8 cellular contexts compared by ENCODE assay signal in the genomic region with DNA sequence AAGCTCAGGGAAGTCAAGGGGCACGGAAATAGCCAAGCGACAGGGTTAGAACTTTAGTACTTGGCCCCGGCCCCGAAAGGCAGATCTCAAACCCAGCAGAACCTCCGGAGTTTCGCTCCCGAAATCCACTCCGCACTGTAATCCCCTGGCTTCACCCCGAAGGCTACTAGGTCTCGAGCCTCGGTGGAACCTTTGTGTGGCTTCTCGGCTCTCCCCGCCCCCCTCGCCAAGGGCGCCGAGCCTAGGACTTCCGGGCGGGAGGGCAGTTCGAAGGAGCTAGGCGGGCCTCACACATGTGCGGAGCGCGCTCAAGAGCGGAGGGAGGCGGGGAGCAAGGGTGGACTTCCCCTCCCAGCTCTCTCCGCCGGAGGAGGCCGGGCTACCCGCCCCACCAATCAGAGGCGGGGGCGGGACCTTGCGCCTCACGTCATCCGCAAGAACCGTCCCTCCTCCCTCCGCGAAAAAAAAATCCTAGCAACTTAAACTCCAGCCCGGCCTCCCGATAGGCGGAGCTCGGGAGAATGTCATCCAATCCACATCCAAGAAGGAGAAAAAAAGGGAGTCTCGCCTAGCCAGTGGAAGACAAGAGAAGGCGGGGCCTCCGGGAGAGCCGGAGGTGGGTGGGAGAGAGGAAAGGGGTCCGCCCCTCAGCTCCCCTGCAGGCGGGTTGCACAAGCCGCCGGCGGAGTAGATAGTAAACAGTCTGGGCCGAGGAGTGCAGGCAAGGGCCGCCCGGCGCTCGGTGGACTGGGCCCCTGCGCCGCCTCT. TPM values are rescaled to one million over a fixed set of nuclear protein-coding genes. Genes with fewer than 3 reads are reported as not detected.
DNase-seq lines count a peak whose midpoint lies in the region; ATAC-seq and TF ChIP-seq lines count a peak whose summit lies in the region.

No MANE protein-coding gene starts in this region.

- H3K27me3 ChIP-seq in fibroblast of lung (ENCODE audit: control insufficient read depth, insufficient read depth, low read length): no peaks in the 10 kb centered on the region

- peak overlapping the region; percentile 47 for H2AFZ ChIP-seq in fibroblast of lung (ENCODE audit: low read length)

- ATAC-seq in naive B cell (ENCODE audit: low read depth in 2 of 2): peak; percentile 33 to 40
- ATAC-seq in stimulated activated effector memory CD8-positive, alpha-beta T cell treated with anti-CD3 and anti-CD28 coated beads, Interleukin-12 subunit alpha, Interleukin-12 subunit beta, amount 100 ng/mL, for 72 hours: peak; percentile 63

- H3K9me3 ChIP-seq in fibroblast of lung (ENCODE audit: control insufficient read depth, insufficient read depth, low read depth, low read length): no peaks in the 10 kb centered on the region

- peak overlapping the region; percentile 100 for H3K27ac Mint-ChIP-seq in activated T-helper 2 cell treated with anti-CD3 and anti-CD28 coated beads, Interferon-gamma antibody, Interleukin-2, Interleukin-4, amounts not matched to agents 10 μg/mL and 5 μg/mL and 100 μg/mL, durations not matched to agents 14 hours and 24 hours and 36 hours
- peak overlapping the region; percentile 96 to 99 (median 99) for H3K27ac Mint-ChIP-seq in naive B cell
- peak overlapping the region; percentile 97 for H3K27ac Mint-ChIP-seq in stimulated activated effector memory CD8-positive, alpha-beta T cell treated with anti-CD3 and anti-CD28 coated beads, Interleukin-12 subunit alpha, Interleukin-12 subunit beta, amount 100 ng/mL, for 72 hours

- H3K79me2 ChIP-seq in fibroblast of lung (ENCODE audit: control insufficient read depth, insufficient read depth, low read length): peaks cover 23% of the 10 kb centered on the region

- no peaks in the 10 kb centered on the region for H3K36me3 ChIP-seq in fibroblast of lung (ENCODE audit: control insufficient read depth, insufficient read depth, low read length)

- peaks cover 26% of the 10 kb centered on the region for H3K4me1 Mint-ChIP-seq in activated T-helper 2 cell treated with anti-CD3 and anti-CD28 coated beads, Interferon-gamma antibody, Interleukin-2, Interleukin-4, amounts not matched to agents 10 μg/mL and 5 μg/mL and 100 μg/mL, durations not matched to agents 14 hours and 24 hours and 36 hours (ENCODE audit: low read depth)
- peaks cover 35 to 50% (median 44%) of the 10 kb centered on the region in 3 donors for H3K4me1 Mint-ChIP-seq in naive B cell
- peaks cover 35% of the 10 kb centered on the region for H3K4me1 Mint-ChIP-seq in stimulated activated effector memory CD8-positive, alpha-beta T cell treated with anti-CD3 and anti-CD28 coated beads, Interleukin-12 subunit alpha, Interleukin-12 subunit beta, amount 100 ng/mL, for 72 hours

- peak; percentile 100 for DNase-seq in EL
- peak; percentile 92 for DNase-seq in GOT3 (lab: John Stamatoyannopoulos, UW)
- DNase-seq in LNCaP clone FGC (ENCODE audit: low read depth): peak; percentile 100
- peak; percentile 100 for DNase-seq in RPMI8226
- peak; percentile 97 for DNase-seq in activated T-helper 2 cell treated with anti-CD3 and anti-CD28 coated beads, Interferon-gamma antibody, Interleukin-2, Interleukin-4, amounts not matched to agents 10 μg/mL and 5 μg/mL and 100 μg/mL, durations not matched to agents 14 hours and 24 hours and 36 hours (ENCODE audit: low spot score)
- peak; percentile 100 for DNase-seq in fibroblast of lung (ENCODE audit: low read depth in 2 of 2)
- DNase-seq in naive B cell: peak; percentile 98
- DNase-seq in stimulated activated effector memory CD8-positive, alpha-beta T cell treated with anti-CD3 and anti-CD28 coated beads, Interleukin-12 subunit alpha, Interleukin-12 subunit beta, amount 100 ng/mL, for 72 hours (ENCODE audit: low spot score in 2 of 2): peak; percentile 88 to 96

- intact Hi-C loops in activated T-helper 2 cell treated with anti-CD3 and anti-CD28 coated beads, Interferon-gamma antibody, Interleukin-2, Interleukin-4, amounts not matched to agents 10 μg/mL and 5 μg/mL and 100 μg/mL, durations not matched to agents 14 hours and 24 hours and 36 hours (cut with micrococcal nuclease): loop anchor here (1.0 to 10.0 kb wide), 9 partner anchors 37 to 989 kb away; a partner anchor contains a TSS

- no peak for TF ChIP-seq CTCF in LNCaP clone FGC (IDR thresholded peaks at IDR 0.05; ENCODE audit: control insufficient read depth, extremely low read depth, insufficient read depth)
- TF ChIP-seq CTCF in fibroblast of lung (conservative IDR thresholded peaks at IDR 0.05 in 1 of 2, IDR thresholded peaks at IDR 0.05 in 1 of 2; ENCODE audit: low read depth in 1 of 2, low read length in 2 of 2): no peak

- peak overlapping the region; percentile 85 for H3K27ac ChIP-seq in fibroblast of lung (ENCODE audit: insufficient read depth, low read length)

- H4K20me1 ChIP-seq in fibroblast of lung (ENCODE audit: control insufficient read depth, extremely low read depth, insufficient read depth, low read length): no peaks in the 10 kb centered on the region

- no peaks in the 10 kb centered on the region for H3K27me3 Mint-ChIP-seq in activated T-helper 2 cell treated with anti-CD3 and anti-CD28 coated beads, Interferon-gamma antibody, Interleukin-2, Interleukin-4, amounts not matched to agents 10 μg/mL and 5 μg/mL and 100 μg/mL, durations not matched to agents 14 hours and 24 hours and 36 hours (ENCODE audit: low read depth)
- no peaks in the 10 kb centered on the region for H3K27me3 Mint-ChIP-seq in naive B cell

- no peaks in the 10 kb centered on the region for H3K9me3 Mint-ChIP-seq in activated T-helper 2 cell treated with anti-CD3 and anti-CD28 coated beads, Interferon-gamma antibody, Interleukin-2, Interleukin-4, amounts not matched to agents 10 μg/mL and 5 μg/mL and 100 μg/mL, durations not matched to agents 14 hours and 24 hours and 36 hours
- H3K9me3 Mint-ChIP-seq in naive B cell: no peaks in the 10 kb centered on the region
- no peaks in the 10 kb centered on the region for H3K9me3 Mint-ChIP-seq in stimulated activated effector memory CD8-positive, alpha-beta T cell treated with anti-CD3 and anti-CD28 coated beads, Interleukin-12 subunit alpha, Interleukin-12 subunit beta, amount 100 ng/mL, for 72 hours

- peak overlapping the region; percentile 81 for H3K9ac ChIP-seq in fibroblast of lung (ENCODE audit: insufficient read depth, low read length)

- H3K4me2 ChIP-seq in fibroblast of lung (ENCODE audit: extremely low read depth, insufficient read depth, low read length): peak overlapping the region; percentile 99

- H3K36me3 Mint-ChIP-seq in activated T-helper 2 cell treated with anti-CD3 and anti-CD28 coated beads, Interferon-gamma antibody, Interleukin-2, Interleukin-4, amounts not matched to agents 10 μg/mL and 5 μg/mL and 100 μg/mL, durations not matched to agents 14 hours and 24 hours and 36 hours (ENCODE audit: low read depth): no peaks in the 10 kb centered on the region
- no peaks in the 10 kb centered on the region for H3K36me3 Mint-ChIP-seq in naive B cell
- peaks cover 40% of the 10 kb centered on the region for H3K36me3 Mint-ChIP-seq in stimulated activated effector memory CD8-positive, alpha-beta T cell treated with anti-CD3 and anti-CD28 coated beads, Interleukin-12 subunit alpha, Interleukin-12 subunit beta, amount 100 ng/mL, for 72 hours

- H3K4me3 Mint-ChIP-seq in activated T-helper 2 cell treated with anti-CD3 and anti-CD28 coated beads, Interferon-gamma antibody, Interleukin-2, Interleukin-4, amounts not matched to agents 10 μg/mL and 5 μg/mL and 100 μg/mL, durations not matched to agents 14 hours and 24 hours and 36 hours (ENCODE audit: low read depth): peak overlapping the region; percentile 97
- H3K4me3 Mint-ChIP-seq in naive B cell: peak overlapping the region; percentile 94 to 99 (median 97)
- peak overlapping the region; percentile 98 for H3K4me3 Mint-ChIP-seq in stimulated activated effector memory CD8-positive, alpha-beta T cell treated with anti-CD3 and anti-CD28 coated beads, Interleukin-12 subunit alpha, Interleukin-12 subunit beta, amount 100 ng/mL, for 72 hours

- H3K4me3 ChIP-seq in LNCaP clone FGC (ENCODE audit: low read depth, low read length): peak overlapping the region; percentile 93
- peak overlapping the region; percentile 76 to 94 (median 80) for H3K4me3 ChIP-seq in fibroblast of lung (replicated peaks in 1 of 4; ENCODE audit: control extremely low read depth in 1 of 4, insufficient read depth in 1 of 4, low read depth in 3 of 4, low read length in 4 of 4)

- peaks cover 9% of the 10 kb centered on the region for H3K4me1 ChIP-seq in fibroblast of lung (ENCODE audit: control insufficient read depth, extremely low read depth, insufficient read depth, low read length)

RNA-seq across cellular contexts. Expression of a gene that starts 2.4 kb away (rescaled TPM):
- 88.4 and 94.6 TPM in 2 replicates for total RNA-seq in activated T-helper 2 cell treated with anti-CD3 and anti-CD28 coated beads, Interferon-gamma antibody, Interleukin-2, Interleukin-4, amounts not matched to agents 10 μg/mL and 5 μg/mL and 100 μg/mL, durations not matched to agents 14 hours and 24 hours and 36 hours
- total RNA-seq in fibroblast of lung: 21.1 and 27.2 TPM in 2 replicates
- 23.0 and 30.3 TPM in 2 replicates for polyA plus RNA-seq in fibroblast of lung
- 18.8 TPM in 2 replicates for polyA plus RNA-seq in fibroblast of lung (2012)
- polyA minus RNA-seq in fibroblast of lung (ENCODE audit: low replicate concordance): 81.2 and 115 TPM in 2 replicates
- 10 to 100 TPM; 14.2 to 21.4 (median 15.5) TPM for polyA plus RNA-seq in naive B cell (ENCODE audit: low read depth in 6 of 6)

Comparison
In these comparisons a context has a peak if more than half of its experiments do, and no peak if none do; other contexts are left out.
1. Peak in every context shown above with its lines: DNase-seq, ATAC-seq, H3K4me3 ChIP-seq and H3K27ac ChIP-seq.